In the genomic region with DNA sequence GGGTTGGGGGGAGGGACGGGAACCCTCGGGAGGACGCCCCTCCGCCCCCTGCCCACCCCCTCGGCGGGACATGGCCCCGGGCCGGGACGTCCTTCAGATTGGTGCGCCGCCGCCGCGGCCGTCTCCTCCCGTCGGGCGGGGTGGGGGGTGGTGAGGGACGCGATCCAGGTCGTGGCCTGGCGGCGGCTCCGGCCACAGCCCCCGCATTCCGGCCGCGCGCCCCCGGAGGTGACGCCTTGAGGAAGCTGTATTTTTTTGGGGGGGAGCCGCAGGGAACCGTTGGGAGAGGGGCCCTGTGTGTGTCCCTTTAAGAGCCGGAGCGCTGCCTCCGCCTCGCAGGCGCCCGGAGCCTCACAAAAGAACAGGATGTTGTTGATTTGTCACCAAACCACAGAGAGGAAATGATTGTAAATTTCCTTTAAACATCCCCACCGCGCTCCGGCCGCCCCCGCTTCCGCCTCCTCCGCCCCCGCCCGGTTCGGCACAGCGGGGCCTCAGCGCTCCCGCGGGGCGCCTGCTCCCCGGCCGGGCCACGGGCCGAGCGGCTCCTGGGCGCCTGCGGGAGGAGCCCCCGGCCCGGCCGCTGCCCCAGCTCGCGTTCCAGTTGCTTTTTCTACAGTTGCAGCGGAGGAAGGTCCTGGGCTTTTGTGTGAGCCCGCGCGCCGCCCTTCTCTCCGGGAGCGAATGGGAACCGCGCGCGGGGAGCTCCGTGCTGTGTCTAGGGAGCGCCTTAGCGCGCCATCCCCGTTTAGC, we compare ENCODE assay signal across 8 cellular contexts.
DNase-seq lines count a peak whose midpoint lies in the region; ATAC-seq and TF ChIP-seq lines count a peak whose summit lies in the region.

No MANE protein-coding gene starts in this region.

- no peak for TF ChIP-seq CTCF in coronary artery (IDR thresholded peaks at IDR 0.05)

- ATAC-seq in GM18867 (IDR thresholded peaks at IDR 0.05; ENCODE audit: unreplicated experiment) (peak; percentile 96), HG03095 (IDR thresholded peaks at IDR 0.05; ENCODE audit: unreplicated experiment) (peak; percentile 90)

- DNase-seq in AG08395 (ENCODE audit: low spot score) (peak; percentile 90), NCI-H345 treated with DMSO at 0.1 percent for 48 hours (lab: John Stamatoyannopoulos, UW; ENCODE audit: unreplicated experiment) (peak; percentile 50), coronary artery (ENCODE audit: low spot score) (peak; percentile 93), left kidney (ENCODE audit: low read depth, low spot score) (peak; percentile 96)
- DNase-seq in activated CD4-positive, alpha-beta T cell treated with anti-CD3 and anti-CD28 coated beads for 48 hours: peak; percentile 93
- DNase-seq in stimulated activated CD4-positive, alpha-beta T cell treated with anti-CD3 and anti-CD28 coated beads, Interleukin-1b, Interleukin-23, amount 100 ng/mL, for 4 hours (ENCODE audit: low read depth in 2 of 2): peak; percentile 92 to 94

- H3K27ac ChIP-seq in coronary artery: peak overlapping the region; percentile 89 to 97

- H3K4me3 ChIP-seq in coronary artery: peak overlapping the region; percentile 72

Comparison
In these comparisons a context has a peak if more than half of its experiments do, and no peak if none do; other contexts are left out.
1. Peak in every context shown above with its lines: DNase-seq, ATAC-seq, H3K4me3 ChIP-seq and H3K27ac ChIP-seq.